Comparison of ENCODE assay signal across 14 cellular contexts in the genomic region with DNA sequence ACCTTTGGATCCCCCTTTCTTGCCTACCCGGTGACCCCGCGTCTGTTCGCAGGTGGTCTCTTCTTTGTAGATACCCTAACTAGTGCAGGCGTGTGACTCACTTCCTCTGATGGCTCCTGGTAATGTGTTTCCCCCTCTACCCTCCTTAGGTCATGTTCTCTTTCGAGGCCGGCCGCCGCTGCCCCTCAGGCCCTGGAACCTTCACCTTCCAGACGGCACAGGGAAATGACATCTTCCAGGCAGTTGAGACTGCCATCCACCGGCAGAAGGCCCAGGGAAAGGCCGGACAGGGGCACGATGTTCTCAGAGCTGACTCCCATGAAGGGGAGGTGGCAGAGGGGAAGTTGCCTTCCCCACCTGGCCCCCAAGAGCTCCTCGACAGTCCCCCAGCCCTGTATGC. TPM values are rescaled to one million over a fixed set of nuclear protein-coding genes. Genes with fewer than 3 reads are reported as not detected.
DNase-seq lines count a peak whose midpoint lies in the region; ATAC-seq, FAIRE-seq and TF ChIP-seq lines count a peak whose summit lies in the region.
"Had no signal": no experiment of that assay in that cellular context is flagged by ENCODE, and none has a peak within 500 bp of the region (broad histone marks: within the 10 kb centered on the region; RNA-seq: fewer than 3 reads in every experiment).

No MANE protein-coding gene starts in this region.

- peaks cover 74% of the 10 kb centered on the region for H3K27me3 ChIP-seq in GM23338 (ENCODE audit: insufficient read depth)
- H3K27me3 ChIP-seq in GM12878 (replicated peaks in 1 of 2; ENCODE audit: control insufficient read depth in 2 of 2, insufficient read depth in 2 of 2, low read length in 1 of 2) = no peaks in the 10 kb centered on the region
- no peaks in the 10 kb centered on the region for H3K27me3 ChIP-seq in osteoblast (ENCODE audit: insufficient read depth, low read length)
- H3K27me3 ChIP-seq: ovary, thyroid gland had no signal

- H3K9me3 Mint-ChIP-seq in CD14-positive monocyte (no peaks in the 10 kb centered on the region), GM23338 (no peaks in the 10 kb centered on the region)

- TF ChIP-seq CTCF in CD14-positive monocyte (IDR thresholded peaks at IDR 0.05) = no peak
- no peak for TF ChIP-seq CTCF in GM23338 (conservative IDR thresholded peaks at IDR 0.05; ENCODE audit: low read depth in 2 of 2)
- TF ChIP-seq CTCF in GM12878 (IDR thresholded peaks at IDR 0.05 in 2 of 3, conservative IDR thresholded peaks at IDR 0.05 in 1 of 3; ENCODE audit: control insufficient read depth in 2 of 3, extremely low read depth in 1 of 3, insufficient read depth in 1 of 3, low read depth in 3 of 3, low read length in 3 of 3) = no peak
- TF ChIP-seq CTCF in osteoblast (IDR thresholded peaks at IDR 0.05; ENCODE audit: extremely low read depth, low read depth, low read length) = no peak
- TF ChIP-seq CTCF in OCI-LY7 (conservative IDR thresholded peaks at IDR 0.05; ENCODE audit: low read length) = no peak

- intact Hi-C loops in CD14-positive monocyte (cut with micrococcal nuclease) = no loop called here
- intact Hi-C loops in GM12878 (cut with micrococcal nuclease; ENCODE audit: unreplicated experiment) = no loop called here
- intact Hi-C loops in OCI-LY7 (cut with micrococcal nuclease; ENCODE audit: unreplicated experiment) = no loop called here

- FAIRE-seq in GM12878 (lab: Jason Lieb, UNC) = no peak
- FAIRE-seq: keratinocyte had no signal

- H3K9ac ChIP-seq in GM12878 (ENCODE audit: control insufficient read depth, insufficient read depth, low read length) = peak overlapping the region; percentile 96; the same call in 1 of the 2 replicates

- DNase-seq in CD14-positive monocyte (ENCODE audit: low spot score) (no peak), GM23338 (ENCODE audit: low spot score) (no peak), GM12878 (ENCODE audit: low read depth, low spot score) (no peak), osteoblast (ENCODE audit: insufficient read length, low spot score, missing footprints) (no peak), OCI-LY7 (ENCODE audit: low spot score) (no peak), NOMO-1 treated with DMSO at 0.1 percent for 48 hours (lab: John Stamatoyannopoulos, UW; ENCODE audit: unreplicated experiment) (no peak), AG08396 (ENCODE audit: low spot score) (no peak)
- DNase-seq in effector CD8-positive, alpha-beta T cell (lab: John Stamatoyannopoulos, UW) = no peak
- DNase-seq: NCI-H1436; NK-92 treated with Interleukin-12 subunit alpha and Interleukin-12 subunit beta, amount 100 ng/mL, for 24 hours; stimulated activated CD4-positive, alpha-beta T cell treated with anti-CD3 and anti-CD28 coated beads, Interleukin-4, amount 100 ng/mL, for 4 hours had no signal

- no peaks in the 10 kb centered on the region for H3K79me2 ChIP-seq in GM23338 (replicated peaks; ENCODE audit: insufficient read depth)
- H3K79me2 ChIP-seq in GM12878 (ENCODE audit: control insufficient read depth, insufficient read depth, low read length) = peaks cover 56% of the 10 kb centered on the region
- peaks cover 61% of the 10 kb centered on the region for H3K79me2 ChIP-seq in osteoblast (ENCODE audit: insufficient read depth, low read length)
- H3K79me2 ChIP-seq in OCI-LY7 (ENCODE audit: insufficient read depth, low read depth, low read length) = no peaks in the 10 kb centered on the region

- H3K36me3 ChIP-seq in GM23338 (ENCODE audit: insufficient read depth) (no peaks in the 10 kb centered on the region), GM12878 (ENCODE audit: control insufficient read depth in 2 of 2, insufficient read depth in 2 of 2, low read length in 1 of 2) (peaks cover 1 to 11% of the 10 kb centered on the region in 2 experiments; a peak in 2 of 4 replicates), osteoblast (ENCODE audit: insufficient read depth, low read length) (peaks cover 35% of the 10 kb centered on the region), OCI-LY7 (ENCODE audit: insufficient read depth, low read length) (no peaks in the 10 kb centered on the region)
- H3K36me3 ChIP-seq: ovary had no signal

- H3K27me3 Mint-ChIP-seq in CD14-positive monocyte (ENCODE audit: low read depth in 3 of 3) = peaks cover 0 to 4% (median 2%) of the 10 kb centered on the region in 3 donors
- peaks cover 69% of the 10 kb centered on the region for H3K27me3 Mint-ChIP-seq in GM23338 (ENCODE audit: insufficient read depth, low read depth, poor library complexity)

- H3K36me3 Mint-ChIP-seq in CD14-positive monocyte (peaks cover 23 to 30% of the 10 kb centered on the region in 2 donors), GM23338 (ENCODE audit: low read depth) (no peaks in the 10 kb centered on the region; the same call in 2 of the 3 replicates)

- H3K27ac ChIP-seq in GM23338 (ENCODE audit: low read depth) (no peak overlapping the region), GM12878 (ENCODE audit: control insufficient read depth, insufficient read depth) (peak overlapping the region; percentile 93; the same call in 1 of the 2 replicates), osteoblast (ENCODE audit: low read depth, low read length) (peak overlapping the region; percentile 93), OCI-LY7 (ENCODE audit: low read depth, low read length, poor library complexity, severe bottlenecking) (no peak overlapping the region)
- H3K27ac ChIP-seq: ovary had no signal

- no peaks in the 10 kb centered on the region for H4K20me1 ChIP-seq in GM23338 (replicated peaks; ENCODE audit: insufficient read depth)
- H4K20me1 ChIP-seq in GM12878 (ENCODE audit: control insufficient read depth, insufficient read depth) = no peaks in the 10 kb centered on the region
- peaks cover 3% of the 10 kb centered on the region for H4K20me1 ChIP-seq in osteoblast (ENCODE audit: insufficient read depth, low read length)
- no peaks in the 10 kb centered on the region for H4K20me1 ChIP-seq in OCI-LY7 (ENCODE audit: insufficient read depth, low read length)

- TF ChIP-seq RAD21 in GM12878 (IDR thresholded peaks at IDR 0.05; ENCODE audit: insufficient read depth, low read depth, low read length) = no peak

- SMC1A ChIA-PET in GM12878 (lab: Charles Lee; ENCODE audit: uncharacterized antibody, unreplicated experiment) = interaction anchor here (0.9 to 4.8 kb wide), 6 partner anchors 10 to 31 kb away, joined by 3 to 42 read pairs (median 5); partner anchors contain the start of genes AUP1 and HTRA2

- ATAC-seq in GM23338 (no peak), GM12878 (no peak)

- H2AFZ ChIP-seq in GM23338 (no peak overlapping the region), GM12878 (ENCODE audit: control insufficient read depth, low read depth, low read length) (no peak overlapping the region), osteoblast (ENCODE audit: low read length) (no peak overlapping the region), OCI-LY7 (ENCODE audit: low read length) (no peak overlapping the region)

- H3K27ac Mint-ChIP-seq in CD14-positive monocyte (peak overlapping the region; percentile 91 to 98 (median 96)), GM23338 (no peak overlapping the region)

- H3K4me1 ChIP-seq in GM23338 (ENCODE audit: insufficient read depth) (peaks cover 25% of the 10 kb centered on the region), GM12878 (ENCODE audit: control insufficient read depth, insufficient read depth, low read length) (peaks cover 22% of the 10 kb centered on the region), osteoblast (ENCODE audit: insufficient read depth, low read length) (peaks cover 62% of the 10 kb centered on the region), OCI-LY7 (ENCODE audit: insufficient read depth, low read length, poor library complexity, severe bottlenecking) (peaks cover 13% of the 10 kb centered on the region)

- WGBS in GM12878 (ENCODE audit: insufficient coverage, insufficient replicate concordance, low lambda C conversion rate, missing lambda C conversion rate) = 91% methylated on average over 14 of the region's 14 CpGs

- H3K4me2 ChIP-seq in GM23338 (no peak overlapping the region), GM12878 (ENCODE audit: control insufficient read depth, insufficient read depth) (peak overlapping the region; percentile 91), osteoblast (ENCODE audit: insufficient read depth, low read length) (peak overlapping the region; percentile 91), OCI-LY7 (ENCODE audit: low read length) (no peak overlapping the region)

- H3K9me2 ChIP-seq in GM23338 (ENCODE audit: insufficient read depth) = no peaks in the 10 kb centered on the region
- H3K9me2 ChIP-seq in OCI-LY7 (ENCODE audit: insufficient read depth, low read length) = no peaks in the 10 kb centered on the region

- BruUV-seq in GM12878 (replicated peaks; lab: Mats Ljungman, UMichigan) (no TSS peak), OCI-LY7 (replicated peaks; lab: Mats Ljungman, UMichigan) (no TSS peak)

- no peak for TF ChIP-seq POLR2A in GM12878 (IDR thresholded peaks at IDR 0.05; ENCODE audit: low read depth, low read length)

- POLR2A ChIA-PET in GM12878 (lab: Charles Lee) = interaction anchor here (17.8 kb wide), 1 partner anchor 20 kb away, joined by 441 read pairs; no protein-coding TSS in a partner anchor
- POLR2A ChIA-PET in OCI-LY7 (lab: Charles Lee) = no interaction called here

- CTCF ChIA-PET in GM12878 (lab: Yijun Ruan, JAX) = interaction anchor here (1.8 to 8.5 kb wide), 3 partner anchors 11 to 30 kb away, joined by 3 to 115 read pairs (median 18); no protein-coding TSS in a partner anchor
- CTCF ChIA-PET in OCI-LY7 (lab: Charles Lee; ENCODE audit: unreplicated experiment) = no interaction called here

- H3K4me1 Mint-ChIP-seq in CD14-positive monocyte (peaks cover 43% of the 10 kb centered on the region), GM23338 (peaks cover 25% of the 10 kb centered on the region)

- TF ChIP-seq EP300 in GM12878 (IDR thresholded peaks at IDR 0.05; ENCODE audit: borderline replicate concordance in 1 of 2, control insufficient read depth in 1 of 2, low read depth in 2 of 2, low read length in 2 of 2) = no peak

- H3K9me3 ChIP-seq in GM12878 (replicated peaks; ENCODE audit: control insufficient read depth, insufficient read depth, low read length) (no peaks in the 10 kb centered on the region; the same call in 2 of the 3 replicates), osteoblast (ENCODE audit: low read depth, low read length) (no peaks in the 10 kb centered on the region), OCI-LY7 (ENCODE audit: low read length) (no peaks in the 10 kb centered on the region)
- H3K9me3 ChIP-seq: ovary, thyroid gland had no signal

- in situ Hi-C loops in GM12878 (cut with MboI) = no loop called here

- peak overlapping the region; percentile 98 to 99 for H3K4me3 Mint-ChIP-seq in CD14-positive monocyte
- H3K4me3 Mint-ChIP-seq in GM23338 = peak overlapping the region; percentile 93

- no peaks in the 10 kb centered on the region; the same call in 1 of the 2 replicates for H3F3A ChIP-seq in GM23338 (replicated peaks; ENCODE audit: low read depth)

- H3K4me3 ChIP-seq in GM23338 (no peak overlapping the region; the same call in 1 of the 2 replicates), GM12878 (peak overlapping the region; percentile 95), osteoblast (ENCODE audit: insufficient read depth, low read length) (peak overlapping the region; percentile 93), OCI-LY7 (ENCODE audit: low read depth, low read length, poor library complexity, severe bottlenecking) (no peak overlapping the region)
- H3K4me3 ChIP-seq: ovary had no signal

- RAD21 ChIA-PET in GM12878 (lab: Charles Lee; ENCODE audit: unreplicated experiment) = interaction anchor here (1.4 kb wide), 1 partner anchor 116 kb away, joined by 3 read pairs; no protein-coding TSS in a partner anchor

RNA-seq across cellular contexts. Expression of gene DOK1, which starts 1.6 kb away (rescaled TPM):
- polyA plus RNA-seq in CD14-positive monocyte = 10 to 100 TPM; 49.3 to 53.6 TPM
- total RNA-seq in GM23338 (2014; rRNA removed; shearing (Covaris generic)) = 14.6 and 15.5 TPM in 2 replicates
- polyA plus RNA-seq in GM23338 (2016; fragmentation: Nextera tagmentation; extraction: Ambion mirVana) = 3.4 and 3.9 TPM in 2 replicates
- total RNA-seq in GM12878 (2013; cell fraction: nucleolus; rRNA removed) = 32.8 and 37.1 TPM in 2 replicates
- 90.7 and 104 TPM in 2 replicates for total RNA-seq in GM12878 (2014; rRNA removed)
- total RNA-seq in GM12878 (2014; rRNA removed; fragmentation: Illumina TruSeq; extraction: Trizol) = 28.3 and 31.0 TPM in 2 replicates
- 82.2 and 91.5 TPM in 2 replicates for total RNA-seq in GM12878 (2021)
- polyA plus RNA-seq in GM12878 (2011; ENCODE audit: low read depth) = 17.7 TPM
- 17.6 and 30.8 TPM in 2 replicates for polyA plus RNA-seq in GM12878 (2011; rRNA removed)
- 38.2 and 54.7 TPM in 2 replicates for polyA plus RNA-seq in GM12878 (2011; cell fraction: cytosol; rRNA removed)
- polyA plus RNA-seq in GM12878 (2011; cell fraction: nucleus; rRNA removed) = 79.5 and 102 TPM in 2 replicates
- polyA plus RNA-seq in GM12878 (2012) = 45.5 and 50.5 TPM in 2 replicates
- polyA plus RNA-seq in GM12878 (2014; fragmentation: Illumina TruSeq; extraction: Trizol) = 13.3 and 40.3 TPM in 2 replicates
- 1 to 10 TPM; 1.4 to 6.3 TPM for polyA plus RNA-seq in GM12878 (2014; fragmentation: Nextera tagmentation; extraction: Ambion mirVana)
- 79.1 and 99.6 TPM in 2 replicates for polyA plus RNA-seq in GM12878 (2014; rRNA removed)
- 10 to 100 TPM; 81.6 to 89.4 TPM for polyA plus RNA-seq in GM12878 (2016; fragmentation: Nextera tagmentation; extraction: Ambion mirVana)
- 19.7 and 49.8 TPM in 2 replicates for polyA minus RNA-seq in GM12878 (2011; rRNA and poly(A)+ RNA removed)
- polyA minus RNA-seq in GM12878 (2011; cell fraction: cytosol; rRNA and poly(A)+ RNA removed) = 18.7 and 22.8 TPM in 2 replicates
- 38.7 and 57.0 TPM in 2 replicates for polyA minus RNA-seq in GM12878 (2011; cell fraction: nucleus; rRNA and poly(A)+ RNA removed)
- total RNA-seq in osteoblast = 89.8 and 93.1 TPM in 2 replicates
- total RNA-seq in OCI-LY7 (2014; rRNA removed; shearing (Covaris generic)) = 13.4 and 19.3 TPM in 2 replicates
- total RNA-seq in OCI-LY7 (2022) = 9.5 and 9.7 TPM in 2 replicates

RNA-seq across cellular contexts. Expression of gene LOXL3, which starts 2.4 kb away (rescaled TPM):
- polyA plus RNA-seq in CD14-positive monocyte (10 to 100 TPM; 18.2 to 18.5 TPM), GM23338 (2016; fragmentation: Nextera tagmentation; extraction: Ambion mirVana) (4.4 and 4.7 TPM in 2 replicates), GM12878 (2011; rRNA removed) (37.6 and 40.9 TPM in 2 replicates), GM12878 (2014; fragmentation: Illumina TruSeq; extraction: Trizol) (16.2 and 16.6 TPM in 2 replicates), GM12878 (2014; fragmentation: Nextera tagmentation; extraction: Ambion mirVana) (1 to 10 TPM; 6.2 to 6.7 TPM), GM12878 (2014; rRNA removed) (32.8 and 33.3 TPM in 2 replicates), GM12878 (2016; fragmentation: Nextera tagmentation; extraction: Ambion mirVana) (10 to 100 TPM; 27.3 to 31.2 TPM)
- 12.2 and 14.9 TPM in 2 replicates for total RNA-seq in GM23338 (2014; rRNA removed; shearing (Covaris generic))
- 28.1 and 32.7 TPM in 2 replicates for total RNA-seq in GM12878 (2013; cell fraction: nucleolus; rRNA removed)
- total RNA-seq in GM12878 (2014; rRNA removed) (19.4 and 22.2 TPM in 2 replicates), GM12878 (2014; rRNA removed; fragmentation: Illumina TruSeq; extraction: Trizol) (11.9 TPM in 2 replicates), GM12878 (2021) (25.1 and 29.0 TPM in 2 replicates), osteoblast (64.8 and 97.4 TPM in 2 replicates), OCI-LY7 (2022) (0.21 and 0.79 TPM in 2 replicates)
- 6.5 TPM for polyA plus RNA-seq in GM12878 (2011; ENCODE audit: low read depth)
- 50.1 and 55.1 TPM in 2 replicates for polyA plus RNA-seq in GM12878 (2011; cell fraction: cytosol; rRNA removed)
- polyA plus RNA-seq in GM12878 (2011; cell fraction: nucleus; rRNA removed) = 99.3 and 126 TPM in 2 replicates
- 13.4 and 15.8 TPM in 2 replicates for polyA plus RNA-seq in GM12878 (2012)
- polyA minus RNA-seq in GM12878 (2011; rRNA and poly(A)+ RNA removed) = 35.9 and 53.6 TPM in 2 replicates
- 12.8 and 14.6 TPM in 2 replicates for polyA minus RNA-seq in GM12878 (2011; cell fraction: cytosol; rRNA and poly(A)+ RNA removed)
- 21.5 and 28.7 TPM in 2 replicates for polyA minus RNA-seq in GM12878 (2011; cell fraction: nucleus; rRNA and poly(A)+ RNA removed)
- total RNA-seq in OCI-LY7 (2014; rRNA removed; shearing (Covaris generic)) = 0.72 and 0.98 TPM in 2 replicates

RNA-seq across cellular contexts. Expression of gene HTRA2, which starts 26.4 kb away (rescaled TPM):
- polyA plus RNA-seq in CD14-positive monocyte = 10 to 100 TPM; 11.3 to 15.0 TPM
- total RNA-seq in GM23338 (2014; rRNA removed; shearing (Covaris generic)) = 17.2 and 19.7 TPM in 2 replicates
- 17.8 and 19.5 TPM in 2 replicates for polyA plus RNA-seq in GM23338 (2016; fragmentation: Nextera tagmentation; extraction: Ambion mirVana)
- 41.0 and 54.6 TPM in 2 replicates for total RNA-seq in GM12878 (2013; cell fraction: nucleolus; rRNA removed)
- 73.9 and 77.4 TPM in 2 replicates for total RNA-seq in GM12878 (2014; rRNA removed)
- 48.7 and 51.8 TPM in 2 replicates for total RNA-seq in GM12878 (2014; rRNA removed; fragmentation: Illumina TruSeq; extraction: Trizol)
- total RNA-seq in GM12878 (2021) = 62.2 and 64.5 TPM in 2 replicates
- polyA plus RNA-seq in GM12878 (2011; ENCODE audit: low read depth) = 24.0 TPM
- 34.3 and 46.9 TPM in 2 replicates for polyA plus RNA-seq in GM12878 (2011; rRNA removed)
- polyA plus RNA-seq in GM12878 (2011; cell fraction: cytosol; rRNA removed) = 68.5 and 72.9 TPM in 2 replicates
- 110 and 113 TPM in 2 replicates for polyA plus RNA-seq in GM12878 (2011; cell fraction: nucleus; rRNA removed)
- polyA plus RNA-seq in GM12878 (2012) = 41.1 and 51.2 TPM in 2 replicates
- 39.7 and 45.1 TPM in 2 replicates for polyA plus RNA-seq in GM12878 (2014; fragmentation: Illumina TruSeq; extraction: Trizol)
- 10 to 100 TPM; 42.3 to 46.4 TPM for polyA plus RNA-seq in GM12878 (2014; fragmentation: Nextera tagmentation; extraction: Ambion mirVana)
- polyA plus RNA-seq in GM12878 (2014; rRNA removed) = 68.3 and 70.5 TPM in 2 replicates
- polyA plus RNA-seq in GM12878 (2016; fragmentation: Nextera tagmentation; extraction: Ambion mirVana) = 10 to 100 TPM; 60.6 to 61.4 TPM
- 47.2 and 71.4 TPM in 2 replicates for polyA minus RNA-seq in GM12878 (2011; rRNA and poly(A)+ RNA removed)
- 13.1 and 14.5 TPM in 2 replicates for polyA minus RNA-seq in GM12878 (2011; cell fraction: cytosol; rRNA and poly(A)+ RNA removed)
- polyA minus RNA-seq in GM12878 (2011; cell fraction: nucleus; rRNA and poly(A)+ RNA removed) = 44.7 and 56.4 TPM in 2 replicates
- total RNA-seq in osteoblast = 51.8 and 53.6 TPM in 2 replicates
- total RNA-seq in OCI-LY7 (2014; rRNA removed; shearing (Covaris generic)) = 54.8 and 60.4 TPM in 2 replicates
- total RNA-seq in OCI-LY7 (2022) = 50.7 and 59.4 TPM in 2 replicates

RNA-seq across cellular contexts. Expression of gene AUP1, which starts 26.7 kb away (rescaled TPM):
- 100 to 1,000 TPM; 130 to 149 TPM for polyA plus RNA-seq in CD14-positive monocyte
- 89.4 and 105 TPM in 2 replicates for total RNA-seq in GM23338 (2014; rRNA removed; shearing (Covaris generic))
- 98.7 and 101 TPM in 2 replicates for polyA plus RNA-seq in GM23338 (2016; fragmentation: Nextera tagmentation; extraction: Ambion mirVana)
- 142 and 147 TPM in 2 replicates for total RNA-seq in GM12878 (2013; cell fraction: nucleolus; rRNA removed)
- total RNA-seq in GM12878 (2014; rRNA removed) = 151 and 152 TPM in 2 replicates
- 104 and 107 TPM in 2 replicates for total RNA-seq in GM12878 (2014; rRNA removed; fragmentation: Illumina TruSeq; extraction: Trizol)
- 127 and 128 TPM in 2 replicates for total RNA-seq in GM12878 (2021)
- polyA plus RNA-seq in GM12878 (2011; ENCODE audit: low read depth) = 55.2 TPM
- polyA plus RNA-seq in GM12878 (2011; rRNA removed) = 71.4 and 106 TPM in 2 replicates
- 160 and 189 TPM in 2 replicates for polyA plus RNA-seq in GM12878 (2011; cell fraction: cytosol; rRNA removed)
- polyA plus RNA-seq in GM12878 (2011; cell fraction: nucleus; rRNA removed) = 745 and 873 TPM in 2 replicates
- 109 and 110 TPM in 2 replicates for polyA plus RNA-seq in GM12878 (2012)
- polyA plus RNA-seq in GM12878 (2014; fragmentation: Illumina TruSeq; extraction: Trizol) = 137 and 147 TPM in 2 replicates
- polyA plus RNA-seq in GM12878 (2014; fragmentation: Nextera tagmentation; extraction: Ambion mirVana) = 10 to 100 TPM; 39.1 to 56.5 TPM
- polyA plus RNA-seq in GM12878 (2014; rRNA removed) = 212 and 215 TPM in 2 replicates
- polyA plus RNA-seq in GM12878 (2016; fragmentation: Nextera tagmentation; extraction: Ambion mirVana) = 100 to 1,000 TPM; 187 to 204 TPM
- 80.1 and 134 TPM in 2 replicates for polyA minus RNA-seq in GM12878 (2011; rRNA and poly(A)+ RNA removed)
- 40.2 and 55.4 TPM in 2 replicates for polyA minus RNA-seq in GM12878 (2011; cell fraction: cytosol; rRNA and poly(A)+ RNA removed)
- polyA minus RNA-seq in GM12878 (2011; cell fraction: nucleus; rRNA and poly(A)+ RNA removed) = 167 and 238 TPM in 2 replicates
- total RNA-seq in osteoblast = 82.9 and 86.3 TPM in 2 replicates
- 163 and 188 TPM in 2 replicates for total RNA-seq in OCI-LY7 (2014; rRNA removed; shearing (Covaris generic))
- total RNA-seq in OCI-LY7 (2022) = 121 and 122 TPM in 2 replicates

RNA-seq across cellular contexts. Expression of gene DQX1, which starts 30.1 kb away (rescaled TPM):
- not detected for polyA plus RNA-seq in CD14-positive monocyte
- total RNA-seq in GM23338 (2014; rRNA removed; shearing (Covaris generic)) = 0.52 and 0.74 TPM in 2 replicates
- polyA plus RNA-seq in GM23338 (2016; fragmentation: Nextera tagmentation; extraction: Ambion mirVana) = 0.32 and 0.54 TPM in 2 replicates
- 1.8 and 2.2 TPM in 2 replicates for total RNA-seq in GM12878 (2013; cell fraction: nucleolus; rRNA removed)
- 0.34 and 1.2 TPM in 2 replicates for total RNA-seq in GM12878 (2014; rRNA removed)
- 0.67 and 0.78 TPM in 2 replicates for total RNA-seq in GM12878 (2014; rRNA removed; fragmentation: Illumina TruSeq; extraction: Trizol)
- 0.85 and 0.98 TPM in 2 replicates for total RNA-seq in GM12878 (2021)
- polyA plus RNA-seq in GM12878 (2011; ENCODE audit: low read depth) = 1.1 TPM
- 0.46 and 0.87 TPM in 2 replicates for polyA plus RNA-seq in GM12878 (2011; rRNA removed)
- polyA plus RNA-seq in GM12878 (2011; cell fraction: cytosol; rRNA removed) = 0.60 and 0.79 TPM in 2 replicates
- polyA plus RNA-seq in GM12878 (2011; cell fraction: nucleus; rRNA removed) = 7.3 and 10.0 TPM in 2 replicates
- polyA plus RNA-seq in GM12878 (2012) = 1.2 TPM in 2 replicates
- polyA plus RNA-seq in GM12878 (2014; fragmentation: Illumina TruSeq; extraction: Trizol) = 0.96 and 1.7 TPM in 2 replicates
- under 1 TPM; 0.63 to 0.73 TPM for polyA plus RNA-seq in GM12878 (2014; fragmentation: Nextera tagmentation; extraction: Ambion mirVana)
- 1.5 and 1.6 TPM in 2 replicates for polyA plus RNA-seq in GM12878 (2014; rRNA removed)
- 1 to 10 TPM; 1.1 to 2.1 TPM for polyA plus RNA-seq in GM12878 (2016; fragmentation: Nextera tagmentation; extraction: Ambion mirVana)
- 0.46 and 1.0 TPM in 2 replicates for polyA minus RNA-seq in GM12878 (2011; rRNA and poly(A)+ RNA removed)
- not detected in 2 replicates for polyA minus RNA-seq in GM12878 (2011; cell fraction: cytosol; rRNA and poly(A)+ RNA removed)
- 1.9 and 2.1 TPM in 2 replicates for polyA minus RNA-seq in GM12878 (2011; cell fraction: nucleus; rRNA and poly(A)+ RNA removed)
- not detected in 2 replicates for total RNA-seq in osteoblast
- 0.32 and 0.54 TPM in 2 replicates for total RNA-seq in OCI-LY7 (2014; rRNA removed; shearing (Covaris generic))
- total RNA-seq in OCI-LY7 (2022) = 0.76 and 1.8 TPM in 2 replicates
- total RNA-seq: thyroid gland had no signal

Comparison
In these comparisons a context has a peak if more than half of its experiments do, and no peak if none do; other contexts are left out.
1. H3K27ac ChIP-seq: peak in GM12878 (single experiment) and osteoblast (single experiment); none in GM23338 (single experiment) and OCI-LY7 (single experiment).
2. H3K4me2 ChIP-seq: peak in GM12878 (single experiment) and osteoblast (single experiment); none in GM23338 (single experiment) and OCI-LY7 (single experiment).
3. H3K4me3 ChIP-seq: peak in GM12878 (single experiment) and osteoblast (single experiment); none in GM23338 (single experiment) and OCI-LY7 (single experiment).